Comparison of ENCODE assay signal across 1 cellular context in the genomic region with DNA sequence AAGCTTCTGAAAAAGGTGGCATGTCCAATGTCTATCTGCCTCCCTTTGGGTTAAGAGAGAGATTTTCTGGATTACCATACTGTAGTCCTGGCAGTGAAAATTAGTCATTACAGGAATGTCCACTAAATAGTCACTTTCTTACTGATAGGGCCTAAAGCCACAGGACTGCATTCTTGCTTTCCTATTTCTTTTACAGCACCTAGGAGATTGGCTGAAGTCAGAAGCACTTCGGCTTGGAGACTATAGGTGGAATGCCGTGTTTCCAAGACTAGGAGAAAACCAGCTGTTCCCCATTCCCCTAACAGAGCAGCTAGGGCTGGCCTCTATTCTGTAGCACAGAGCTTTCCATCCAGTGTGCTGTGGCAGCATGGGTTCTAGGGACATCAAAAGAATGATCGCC.
TF ChIP-seq lines count a peak whose summit lies in the region.

No MANE protein-coding gene starts in this region.

TF ChIP-seq in IMR-90, 13 proteins besides CTCF, POLR2A, EP300 and RAD21:
- no peak for TF ChIP-seq CHD1 (IDR thresholded peaks at IDR 0.05; ENCODE audit: low read depth, low read length)
- no peak for TF ChIP-seq MAFK (IDR thresholded peaks at IDR 0.05; ENCODE audit: low read depth, low read length)
- no peak for TF ChIP-seq RCOR1 (IDR thresholded peaks at IDR 0.05; ENCODE audit: insufficient replicate concordance, low read length)
- TF ChIP-seq, protein P1, sequence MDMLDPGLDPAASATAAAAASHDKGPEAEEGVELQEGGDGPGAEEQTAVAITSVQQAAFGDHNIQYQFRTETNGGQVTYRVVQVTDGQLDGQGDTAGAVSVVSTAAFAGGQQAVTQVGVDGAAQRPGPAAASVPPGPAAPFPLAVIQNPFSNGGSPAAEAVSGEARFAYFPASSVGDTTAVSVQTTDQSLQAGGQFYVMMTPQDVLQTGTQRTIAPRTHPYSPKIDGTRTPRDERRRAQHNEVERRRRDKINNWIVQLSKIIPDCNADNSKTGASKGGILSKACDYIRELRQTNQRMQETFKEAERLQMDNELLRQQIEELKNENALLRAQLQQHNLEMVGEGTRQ (IDR thresholded peaks at IDR 0.05; ENCODE audit: low read depth, low read length): no peak
- no peak for TF ChIP-seq MAZ (IDR thresholded peaks at IDR 0.05; ENCODE audit: borderline replicate concordance, low read depth, low read length)
- no peak for TF ChIP-seq MXI1 (IDR thresholded peaks at IDR 0.05; ENCODE audit: borderline replicate concordance, low read depth, low read length)
- TF ChIP-seq RFX5 (IDR thresholded peaks at IDR 0.05; ENCODE audit: low read depth, low read length): no peak
- no peak for TF ChIP-seq BHLHE40 (IDR thresholded peaks at IDR 0.05; ENCODE audit: low read depth, low read length)
- no peak for TF ChIP-seq ELK1 (IDR thresholded peaks at IDR 0.05; ENCODE audit: borderline replicate concordance, low read depth, low read length)
- no peak for TF ChIP-seq CEBPB (IDR thresholded peaks at IDR 0.05; ENCODE audit: low read depth, low read length)
- no peak for TF ChIP-seq FOS (IDR thresholded peaks at IDR 0.05; ENCODE audit: low read depth, low read length)
- no peak for TF ChIP-seq SMC3 (IDR thresholded peaks at IDR 0.05; ENCODE audit: low read depth, low read length)
- no peak for TF ChIP-seq NFE2L2 (IDR thresholded peaks at IDR 0.05; ENCODE audit: low read depth, low read length)
